ENCODE assay signal across 11 cellular contexts in the genomic region with DNA sequence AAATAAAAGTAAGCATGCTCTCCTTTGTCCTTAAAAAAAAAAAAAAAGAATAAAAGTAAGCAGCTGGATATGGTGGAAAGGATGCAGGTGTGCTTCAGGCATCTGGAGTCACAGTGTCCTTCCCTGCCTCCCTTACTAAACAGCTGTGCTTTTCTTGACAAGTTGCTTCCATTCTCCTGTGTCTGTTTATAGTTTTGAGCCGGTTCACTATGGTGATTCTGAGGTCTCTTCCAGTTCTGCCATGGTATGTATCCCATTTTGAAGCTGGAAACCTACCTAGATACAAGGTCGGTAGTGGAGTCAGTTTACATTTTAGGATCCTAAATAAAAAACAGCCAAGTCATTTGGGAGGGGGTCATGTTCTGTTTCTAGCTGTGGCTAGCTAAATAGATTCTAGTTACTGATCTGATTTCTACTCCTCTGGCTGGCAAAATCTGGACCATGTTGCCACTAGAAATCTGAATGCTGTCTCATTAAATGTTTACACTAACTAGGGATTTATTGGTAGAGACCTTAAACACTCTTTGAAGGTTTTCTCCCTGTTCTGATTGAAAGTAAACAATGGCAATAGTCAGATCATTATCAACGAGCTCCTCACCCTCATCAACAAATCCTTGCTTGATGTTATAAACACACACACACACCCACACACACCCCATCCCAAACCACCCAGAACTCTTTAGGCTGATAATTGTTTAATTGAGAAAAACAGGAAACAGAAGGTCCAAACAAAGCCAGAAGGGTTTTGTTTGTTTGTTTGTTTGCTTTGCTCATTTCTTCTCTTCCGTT. TPM values are rescaled to one million over a fixed set of nuclear protein-coding genes. Genes with fewer than 3 reads are reported as not detected.
DNase-seq lines count a peak whose midpoint lies in the region; ATAC-seq and TF ChIP-seq lines count a peak whose summit lies in the region.
"Had no signal": no experiment of that assay in that cellular context is flagged by ENCODE, and none has a peak within 500 bp of the region (broad histone marks: within the 10 kb centered on the region; RNA-seq: fewer than 3 reads in every experiment).

No MANE protein-coding gene starts in this region.

- no peaks in the 10 kb centered on the region for H4K20me1 ChIP-seq in MM.1S (ENCODE audit: insufficient read depth, low read length)

- H2AFZ ChIP-seq in MM.1S (ENCODE audit: low read length), result no peak overlapping the region

- H3K79me2 ChIP-seq in MM.1S (ENCODE audit: low read length), result 0 out of 2 replicates have a peak, but pooled peaks cover 2% of the 10 kb centered on the region

- no peaks in the 10 kb centered on the region for H3K9me2 ChIP-seq in MM.1S (replicated peaks; ENCODE audit: insufficient read depth, low read length)

- H3K27me3 ChIP-seq in CD8-positive, alpha-beta T cell (ENCODE audit: insufficient read depth, low read length), result no peaks in the 10 kb centered on the region
- H3K27me3 ChIP-seq in duodenal mucosa (ENCODE audit: control insufficient read depth in 1 of 2, insufficient read depth in 2 of 2, low read length in 2 of 2) (no peaks in the 10 kb centered on the region), MM.1S (replicated peaks; ENCODE audit: insufficient read depth, low read length) (no peaks in the 10 kb centered on the region), MG63 (no peaks in the 10 kb centered on the region)

- no peak for TF ChIP-seq CTCF in CD8-positive, alpha-beta T cell (IDR thresholded peaks at IDR 0.05)
- TF ChIP-seq CTCF in natural killer cell (IDR thresholded peaks at IDR 0.05) (no peak), MM.1S (IDR thresholded peaks at IDR 0.05; ENCODE audit: low read length) (no peak)

- intact Hi-C loops in CD8-positive, alpha-beta T cell (cut with DNase I, micrococcal nuclease), result no loop called here
- intact Hi-C loops in natural killer cell (cut with micrococcal nuclease), result no loop called here

- H3K9me3 ChIP-seq in CD8-positive, alpha-beta T cell (ENCODE audit: low read length), result no peaks in the 10 kb centered on the region
- H3K9me3 ChIP-seq in duodenal mucosa (ENCODE audit: control insufficient read depth in 1 of 2, low read length in 2 of 2) (no peaks in the 10 kb centered on the region), MM.1S (replicated peaks; ENCODE audit: insufficient read depth, low read length) (no peaks in the 10 kb centered on the region), MG63 (no peaks in the 10 kb centered on the region)
- H3K9me3 ChIP-seq: HAP-1 had no signal

- H3K4me1 Mint-ChIP-seq in CD8-positive, alpha-beta T cell (ENCODE audit: low read depth), result peaks cover 85% of the 10 kb centered on the region
- H3K4me1 Mint-ChIP-seq in natural killer cell, result peaks cover 77 to 93% of the 10 kb centered on the region in 2 donors

- H3K9me3 Mint-ChIP-seq in CD8-positive, alpha-beta T cell, result no peaks in the 10 kb centered on the region
- no peaks in the 10 kb centered on the region for H3K9me3 Mint-ChIP-seq in natural killer cell

- no peak for ATAC-seq in CD8-positive, alpha-beta T cell
- no peak for ATAC-seq in natural killer cell
- ATAC-seq: stimulated activated naive B cell treated with anti-CD40 and anti-IgM and Interleukin-4, amounts not matched to agents 10 μg/mL and 1 μg/mL and 100 μg/mL, for 72 hours had no signal

- no peak overlapping the region for H3K27ac ChIP-seq in CD8-positive, alpha-beta T cell (ENCODE audit: low read depth, low read length)
- H3K27ac ChIP-seq in duodenal mucosa (ENCODE audit: low read depth, low read length) (peak overlapping the region; percentile 11), MM.1S (ENCODE audit: low read length) (no peak overlapping the region)

- peaks cover 50% of the 10 kb centered on the region for H3K36me3 Mint-ChIP-seq in CD8-positive, alpha-beta T cell
- H3K36me3 Mint-ChIP-seq in natural killer cell, result peaks cover 25% of the 10 kb centered on the region

- H3K4me3 ChIP-seq in CD8-positive, alpha-beta T cell (ENCODE audit: low read depth, low read length), result no peak overlapping the region
- H3K4me3 ChIP-seq in duodenal mucosa (ENCODE audit: low read depth in 1 of 2, low read length in 2 of 2) (peak overlapping the region; percentile 6 to 18), MM.1S (ENCODE audit: low read length) (no peak overlapping the region), MG63 (no peak overlapping the region)
- H3K4me3 ChIP-seq: HAP-1 had no signal

- H3K9ac ChIP-seq in duodenal mucosa (ENCODE audit: low read depth in 1 of 2, low read length in 2 of 2) (no peak overlapping the region), MM.1S (ENCODE audit: low read length) (no peak overlapping the region)

- H3K27ac Mint-ChIP-seq in CD8-positive, alpha-beta T cell, result peak overlapping the region; percentile 83
- peak overlapping the region; percentile 62 to 87 for H3K27ac Mint-ChIP-seq in natural killer cell
- H3K27ac Mint-ChIP-seq: stimulated activated naive B cell treated with anti-CD40 and anti-IgM and Interleukin-4, amounts not matched to agents 10 μg/mL and 1 μg/mL and 100 μg/mL, for 72 hours had no signal

- H3K4me2 ChIP-seq in MM.1S (ENCODE audit: low read depth, low read length), result no peak overlapping the region; the same call in 1 of the 2 replicates

- H3K4me1 ChIP-seq in CD8-positive, alpha-beta T cell (ENCODE audit: insufficient read depth, low read length), result peaks cover 60% of the 10 kb centered on the region
- H3K4me1 ChIP-seq in duodenal mucosa (ENCODE audit: control insufficient read depth in 1 of 2, insufficient read depth in 2 of 2, low read length in 2 of 2), result peaks cover 54 to 69% of the 10 kb centered on the region in 2 donors
- peaks cover 26% of the 10 kb centered on the region for H3K4me1 ChIP-seq in MM.1S (ENCODE audit: low read length)
- H3K4me1 ChIP-seq: HAP-1 had no signal

- no peaks in the 10 kb centered on the region for H3K36me3 ChIP-seq in CD8-positive, alpha-beta T cell (ENCODE audit: insufficient read depth, low read length)
- H3K36me3 ChIP-seq in duodenal mucosa (ENCODE audit: control insufficient read depth in 1 of 2, insufficient read depth in 2 of 2, low read length in 2 of 2), result peaks cover 23 to 56% of the 10 kb centered on the region in 2 donors
- no peaks in the 10 kb centered on the region for H3K36me3 ChIP-seq in MM.1S (replicated peaks; ENCODE audit: insufficient read depth, low read length)
- no peaks in the 10 kb centered on the region for H3K36me3 ChIP-seq in MG63
- H3K36me3 ChIP-seq: HAP-1 had no signal

- POLR2A ChIA-PET in CD8-positive, alpha-beta T cell (lab: Charles Lee), result no interaction called here

- no peak overlapping the region for H3K4me3 Mint-ChIP-seq in CD8-positive, alpha-beta T cell
- no peak overlapping the region for H3K4me3 Mint-ChIP-seq in natural killer cell
- H3K4me3 Mint-ChIP-seq: stimulated activated naive B cell treated with anti-CD40 and anti-IgM and Interleukin-4, amounts not matched to agents 10 μg/mL and 1 μg/mL and 100 μg/mL, for 72 hours had no signal

- H3K27me3 Mint-ChIP-seq in CD8-positive, alpha-beta T cell (ENCODE audit: low read depth), result no peaks in the 10 kb centered on the region
- H3K27me3 Mint-ChIP-seq in natural killer cell (ENCODE audit: low read depth in 2 of 2), result no peaks in the 10 kb centered on the region
- H3K27me3 Mint-ChIP-seq: stimulated activated naive B cell treated with anti-CD40 and anti-IgM and Interleukin-4, amounts not matched to agents 10 μg/mL and 1 μg/mL and 100 μg/mL, for 72 hours had no signal

- H3F3A ChIP-seq in MM.1S (ENCODE audit: insufficient read depth, low read length), result peaks cover 3% of the 10 kb centered on the region; the same call in 1 of the 2 replicates

- CTCF ChIA-PET in CD8-positive, alpha-beta T cell (lab: Charles Lee), result interaction anchor here (4.1 kb wide), 1 partner anchor 80 kb away, joined by 24 read pairs; no protein-coding TSS in a partner anchor

- no peak for DNase-seq in CD8-positive, alpha-beta T cell
- DNase-seq in OCI-M1 (lab: John Stamatoyannopoulos, UW) (peak; percentile 13), natural killer cell (no peak), MM.1S (no peak), AG20443 (ENCODE audit: low spot score) (no peak), SIG-M5 (lab: John Stamatoyannopoulos, UW) (no peak), MG63 (no peak)
- DNase-seq: NCI-H2029 treated with DMSO at 0.1 percent for 48 hours; stimulated activated naive B cell treated with anti-CD40 and anti-IgM and Interleukin-4, amounts not matched to agents 10 μg/mL and 1 μg/mL and 100 μg/mL, for 72 hours had no signal

RNA-seq across cellular contexts. Expression of a gene that starts 7.9 kb away (rescaled TPM):
- total RNA-seq in CD8-positive, alpha-beta T cell, result 1 to 10 TPM; 3.6 to 4.1 TPM
- 10 to 100 TPM in 2 of 3 donors, 1 to 10 TPM in 1; 9.5 to 27.7 (median 18.4) TPM for total RNA-seq in natural killer cell
- total RNA-seq in MG63 (2014; rRNA removed; shearing (Covaris generic); ENCODE audit: low replicate concordance), result not detected in 2 replicates

Comparison
In these comparisons a context has a peak if more than half of its experiments do, and no peak if none do; other contexts are left out.
1. H3K4me3 ChIP-seq: peak in duodenal mucosa (2 of 2); none in CD8-positive, alpha-beta T cell (single experiment), MM.1S (single experiment) and MG63 (single experiment).